In the genomic region with DNA sequence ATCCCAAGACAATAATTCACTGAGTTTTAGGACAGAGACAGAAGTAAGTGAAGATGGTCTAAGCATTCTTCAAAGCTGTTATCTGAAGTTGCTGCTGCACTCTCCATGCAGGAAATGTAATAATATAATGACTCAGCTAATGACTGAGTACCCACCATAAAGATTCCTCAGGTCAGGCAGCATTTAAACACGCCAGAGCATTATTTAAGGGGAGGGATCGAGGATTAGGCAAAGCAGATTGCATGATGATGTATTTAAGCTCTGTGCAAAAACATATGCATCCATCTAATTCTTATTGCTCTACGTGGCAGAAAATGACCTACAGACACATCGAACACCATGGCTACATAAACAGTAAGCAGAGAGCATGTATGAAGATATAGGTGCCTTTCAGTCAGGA, we compare ENCODE assay signal across 18 cellular contexts.
A peak's percentile ranks its signal among the peaks of the same experiment; 100 is the strongest.
DNase-seq lines count a peak whose midpoint lies in the region; ATAC-seq, FAIRE-seq and TF ChIP-seq lines count a peak whose summit lies in the region.
"Had no signal": no experiment of that assay in that cellular context is flagged by ENCODE, and none has a peak within 500 bp of the region (broad histone marks: within the 10 kb centered on the region; RNA-seq: fewer than 3 reads in every experiment).

No MANE protein-coding gene starts in this region.

- POLR2A ChIA-PET in K562 (lab: Yijun Ruan, JAX): interaction anchor here (0.6 to 1.9 kb wide), 4 partner anchors 11 to 372 kb away, joined by 3 to 4 read pairs (median 4); no protein-coding TSS in a partner anchor

- no peaks in the 10 kb centered on the region for H3K9me1 ChIP-seq in K562 (ENCODE audit: control insufficient read depth, insufficient read depth, low read length)

- no peak for TF ChIP-seq EP300 in K562 (IDR thresholded peaks at IDR 0.05; ENCODE audit: low read length)

- no peak overlapping the region for H3K9ac ChIP-seq in K562 (ENCODE audit: insufficient read depth in 1 of 2, low read depth in 2 of 2, low read length in 2 of 2)
- H3K9ac ChIP-seq: BLaER1 treated with 17β-estradiol and CSF1 and Interleukin-3, amounts not matched to agents 10 nM and 100 nM; KMS-11 had no signal

- no TSS peak for BruUV-seq in K562 (replicated peaks; lab: Mats Ljungman, UMichigan)

- H3K9me3 ChIP-seq in K562 (replicated peaks; ENCODE audit: control insufficient read depth, insufficient read depth, low read depth, low read length) (no peaks in the 10 kb centered on the region), psoas muscle (no peaks in the 10 kb centered on the region)
- H3K9me3 ChIP-seq: Peyer's patch had no signal

- H3K27me3 ChIP-seq in K562 (ENCODE audit: control insufficient read depth in 2 of 2, insufficient read depth in 2 of 2, low read length in 2 of 2): peaks cover 2 to 10% of the 10 kb centered on the region in 2 experiments; a peak in 3 of 5 replicates
- H3K27me3 ChIP-seq in psoas muscle (ENCODE audit: insufficient read depth in 3 of 3, low read length in 2 of 3): no peaks in the 10 kb centered on the region
- H3K27me3 ChIP-seq: BLaER1 treated with 17β-estradiol and CSF1 and Interleukin-3, amounts not matched to agents 10 nM and 100 nM; Peyer's patch had no signal

- peak; percentile 68 for DNase-seq in ELR (ENCODE audit: low read depth)
- peak; percentile 12 for DNase-seq in NCI-H69 (lab: John Stamatoyannopoulos, UW)
- DNase-seq in K562 (ENCODE audit: extremely low read depth in 1 of 4, low spot score in 3 of 4): no peak
- DNase-seq in activated T-cell treated with anti-CD3 and anti-CD28 coated beads, Interleukin-2, amount 50 U/mL, for 48 hours: no peak
- DNase-seq in psoas muscle: no peak
- no peak for DNase-seq in activated effector memory CD4-positive, alpha-beta T cell treated with Interleukin-2 at 50 U/mL for 16 hours
- DNase-seq: DMS153, MM.1S, NCI-H1105, NCI-H187, NCI-H446, Peyer's patch, SHP77 treated with DMSO at 0.1 percent for 48 hours had no signal

- no peak for TF ChIP-seq POLR2A in K562 (conservative IDR thresholded peaks at IDR 0.05)

- H3K4me3 ChIP-seq in K562 (no peak overlapping the region), psoas muscle (no peak overlapping the region)
- H3K4me3 ChIP-seq: BLaER1 treated with 17β-estradiol and CSF1 and Interleukin-3, amounts not matched to agents 10 nM and 100 nM; GM12878; Peyer's patch had no signal

- H3K4me2 ChIP-seq in K562 (ENCODE audit: insufficient read depth, low read length): no peak overlapping the region
- H3K4me2 ChIP-seq: BLaER1 treated with 17β-estradiol and CSF1 and Interleukin-3, amounts not matched to agents 10 nM and 100 nM; KMS-11 had no signal

- H3K4me1 ChIP-seq in K562 (replicated peaks in 1 of 2; ENCODE audit: control insufficient read depth in 2 of 2, insufficient read depth in 2 of 2, low read length in 2 of 2) (no peaks in the 10 kb centered on the region), psoas muscle (peaks cover 17% of the 10 kb centered on the region)
- H3K4me1 ChIP-seq: Peyer's patch had no signal

- FAIRE-seq in K562 (lab: Jason Lieb, UNC): no peak
- FAIRE-seq: GM12878, GM18507 had no signal

- in situ Hi-C loops in K562 (cut with MboI): no loop called here

- CTCF ChIA-PET in K562 (lab: Yijun Ruan, JAX; ENCODE audit: low intra/inter-chr PET ratio): no interaction called here

- intact Hi-C loops in K562 (cut with micrococcal nuclease): no loop called here
- intact Hi-C loops in psoas muscle (cut with DNase I): loop anchor here in 1 of 2 donors (10.0 kb wide), 1 partner anchor 202 kb away; no protein-coding TSS in a partner anchor

- 0% methylated on average over 4 of the region's 4 CpGs for WGBS in K562 (ENCODE audit: insufficient coverage, low coverage, missing lambda C conversion rate)
- 72 to 78% (median 76%) methylated on average over 4 of the region's 4 CpGs for WGBS in psoas muscle, 3 donors

- no peaks in the 10 kb centered on the region for H3K79me2 ChIP-seq in K562 (ENCODE audit: control insufficient read depth, insufficient read depth, low read length)

- no peak overlapping the region for H2AFZ ChIP-seq in K562 (ENCODE audit: low read depth, low read length)

- H4K20me1 ChIP-seq in K562 (replicated peaks; ENCODE audit: control insufficient read depth, insufficient read depth, low read length): no peaks in the 10 kb centered on the region
- H4K20me1 ChIP-seq: BLaER1 treated with 17β-estradiol and CSF1 and Interleukin-3, amounts not matched to agents 10 nM and 100 nM had no signal

- H3K27ac ChIP-seq in K562 (ENCODE audit: extremely low read depth, low read depth, low read length): no peak overlapping the region
- no peak overlapping the region for H3K27ac ChIP-seq in psoas muscle
- H3K27ac ChIP-seq: BLaER1 treated with 17β-estradiol and CSF1 and Interleukin-3, amounts not matched to agents 10 nM and 100 nM; KMS-11; Peyer's patch had no signal

- ATAC-seq in K562 (no peak), psoas muscle (no peak), HG02610 (IDR thresholded peaks at IDR 0.05; ENCODE audit: unreplicated experiment) (no peak)
- ATAC-seq: GM12878 had no signal

- no peak for TF ChIP-seq RAD21 in K562 (CRISPR knock-in tag; conservative IDR thresholded peaks at IDR 0.05 in 1 of 2, IDR thresholded peaks at IDR 0.05 in 1 of 2)

- TF ChIP-seq CTCF in K562 (IDR thresholded peaks at IDR 0.05 in 2 of 3, conservative IDR thresholded peaks at IDR 0.05 in 1 of 3; ENCODE audit: insufficient read depth in 2 of 3, low read depth in 1 of 3, low read length in 3 of 3) (no peak), psoas muscle (IDR thresholded peaks at IDR 0.05) (no peak)

- H3K36me3 ChIP-seq in K562 (ENCODE audit: control insufficient read depth, insufficient read depth, low read length) (no peaks in the 10 kb centered on the region), psoas muscle (ENCODE audit: insufficient read depth in 1 of 2, low read depth in 1 of 2) (no peaks in the 10 kb centered on the region)
- H3K36me3 ChIP-seq: BLaER1 treated with 17β-estradiol and CSF1 and Interleukin-3, amounts not matched to agents 10 nM and 100 nM; Peyer's patch had no signal

TF ChIP-seq in K562, 482 proteins besides CTCF, POLR2A, EP300 and RAD21:
- no peak for TF ChIP-seq ZNF740 (CRISPR knock-in tag; IDR thresholded peaks at IDR 0.05)
- no peak for TF ChIP-seq ZNF740 (tag; IDR thresholded peaks at IDR 0.05)
- 0 out of 2 replicates have a peak, but pooled peaks have one; percentile 18 for TF ChIP-seq MAFG (tag; conservative IDR thresholded peaks at IDR 0.05)

Comparison
In these comparisons a context has a peak if more than half of its experiments do, and no peak if none do; other contexts are left out.
1. DNase-seq: peak in ELR (single experiment) and NCI-H69 (single experiment); none in K562 (0 of 4), activated T-cell treated with anti-CD3 and anti-CD28 coated beads, Interleukin-2, amount 50 U/mL, for 48 hours (0 of 2), psoas muscle (0 of 2) and activated effector memory CD4-positive, alpha-beta T cell treated with Interleukin-2 at 50 U/mL for 16 hours (single experiment).